8 cellular contexts compared by ENCODE assay signal in the genomic region with DNA sequence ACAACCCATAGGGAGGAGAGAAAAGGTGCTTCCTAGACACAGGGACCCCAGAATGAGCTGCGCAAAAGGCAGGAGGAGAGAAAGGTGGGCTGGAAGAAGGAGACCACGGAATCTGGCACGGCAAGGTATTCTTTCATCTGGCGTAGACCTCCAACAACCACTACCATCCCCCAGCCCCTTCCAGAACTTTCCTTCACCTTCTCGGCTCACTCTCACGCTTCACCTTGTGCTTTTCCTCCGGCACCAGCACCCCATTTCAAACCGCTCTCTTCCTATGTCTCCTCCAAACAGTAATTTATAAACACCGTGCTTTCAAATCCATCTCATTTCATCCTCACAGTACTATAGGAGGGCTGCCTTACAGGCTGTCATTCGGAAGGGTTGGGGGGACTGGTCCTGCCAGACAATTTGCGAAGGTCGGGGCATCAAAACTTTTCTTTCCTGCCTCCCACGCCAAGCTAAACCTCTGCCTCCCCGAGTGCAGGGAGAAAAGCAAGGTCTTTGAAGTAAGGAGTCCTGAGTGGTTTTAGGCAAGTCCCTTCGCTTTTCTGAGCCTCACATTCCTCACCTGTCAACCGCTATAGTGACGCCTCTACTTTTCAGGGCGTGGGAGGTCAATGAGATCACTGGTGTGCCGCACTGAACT. TPM values are rescaled to one million over a fixed set of nuclear protein-coding genes. Genes with fewer than 3 reads are reported as not detected.
DNase-seq lines count a peak whose midpoint lies in the region; ATAC-seq, FAIRE-seq and TF ChIP-seq lines count a peak whose summit lies in the region.

No MANE protein-coding gene starts in this region.

- peaks cover 55% of the 10 kb centered on the region for H3K79me2 ChIP-seq in ACC112 (ENCODE audit: control insufficient read depth, insufficient read depth, low read length, unreplicated experiment)
- H3K79me2 ChIP-seq in K562 (ENCODE audit: control insufficient read depth, insufficient read depth, low read length), result peaks cover 15% of the 10 kb centered on the region; the same call in 2 of the 3 replicates

- H3K4me1 Mint-ChIP-seq in mesothelial cell of epicardium, result peaks cover 27% of the 10 kb centered on the region

- TF ChIP-seq CTCF in K562 (IDR thresholded peaks at IDR 0.05 in 2 of 3, conservative IDR thresholded peaks at IDR 0.05 in 1 of 3; ENCODE audit: insufficient read depth in 2 of 3, low read depth in 1 of 3, low read length in 3 of 3) (no peak), mesothelial cell of epicardium (IDR thresholded peaks at IDR 0.05; ENCODE audit: unreplicated experiment) (no peak)

- no peaks in the 10 kb centered on the region for H3K9me1 ChIP-seq in K562 (ENCODE audit: control insufficient read depth, insufficient read depth, low read length)

- no TSS peak for BruUV-seq in K562 (replicated peaks; lab: Mats Ljungman, UMichigan)

- H3K36me3 ChIP-seq in ACC112 (ENCODE audit: insufficient read depth, low read length) (0 out of 2 replicates have a peak, but pooled peaks cover 4% of the 10 kb centered on the region), HUES48 (ENCODE audit: control insufficient read depth, insufficient read depth, low read length) (no peaks in the 10 kb centered on the region), K562 (ENCODE audit: control insufficient read depth, insufficient read depth, low read length) (no peaks in the 10 kb centered on the region; the same call in 2 of the 3 replicates)

- H3K4me3 ChIP-seq in ACC112 (ENCODE audit: low read depth, low read length) (peak overlapping the region; percentile 86), HUES48 (ENCODE audit: low read depth, low read length) (peak overlapping the region; percentile 90), K562 (peak overlapping the region; percentile 73)

- peak; percentile 55 for FAIRE-seq in K562 (lab: Jason Lieb, UNC)

- H3K27me3 Mint-ChIP-seq in mesothelial cell of epicardium (ENCODE audit: low read depth), result no peaks in the 10 kb centered on the region

- H3K27ac Mint-ChIP-seq in mesothelial cell of epicardium, result peak overlapping the region; percentile 74

- TF ChIP-seq RAD21 in K562 (CRISPR knock-in tag; conservative IDR thresholded peaks at IDR 0.05 in 1 of 2, IDR thresholded peaks at IDR 0.05 in 1 of 2), result no peak

- no peak overlapping the region for H3K9ac ChIP-seq in HUES48 (ENCODE audit: low read depth, low read length)
- H3K9ac ChIP-seq in K562 (ENCODE audit: insufficient read depth in 1 of 2, low read depth in 2 of 2, low read length in 2 of 2), result peak overlapping the region; percentile 51 to 90

- in situ Hi-C loops in K562 (cut with MboI), result no loop called here

- POLR2A ChIA-PET in K562 (lab: Yijun Ruan, JAX), result interaction anchor here (0.6 to 1.5 kb wide), 5 partner anchors 48 to 258 kb away, joined by 3 to 6 read pairs (median 4); a partner anchor contains a TSS

- no peak for ATAC-seq in K562

- intact Hi-C loops in K562 (cut with micrococcal nuclease), result loop anchor here (5.0 kb wide), 2 partner anchors 40 to 135 kb away; no protein-coding TSS in a partner anchor

- no peaks in the 10 kb centered on the region; the same call in 1 of the 2 replicates for H4K20me1 ChIP-seq in K562 (replicated peaks; ENCODE audit: control insufficient read depth, insufficient read depth, low read length)

- H2AFZ ChIP-seq in ACC112 (ENCODE audit: low read length, unreplicated experiment), result peak overlapping the region; percentile 57
- peak overlapping the region; percentile 94 for H2AFZ ChIP-seq in K562 (ENCODE audit: low read depth, low read length)

- H3K27me3 ChIP-seq in ACC112 (ENCODE audit: insufficient read depth, low read length), result no peaks in the 10 kb centered on the region
- H3K27me3 ChIP-seq in HUES48 (ENCODE audit: control insufficient read depth, insufficient read depth, low read length), result no peaks in the 10 kb centered on the region
- H3K27me3 ChIP-seq in K562 (ENCODE audit: control insufficient read depth in 2 of 2, insufficient read depth in 2 of 2, low read length in 2 of 2), result no peaks in the 10 kb centered on the region

- peak overlapping the region; percentile 85 for H3K4me2 ChIP-seq in K562 (ENCODE audit: insufficient read depth, low read length)

- H3K36me3 Mint-ChIP-seq in mesothelial cell of epicardium, result peaks cover 1% of the 10 kb centered on the region

- H3K27ac ChIP-seq in ACC112 (ENCODE audit: low read depth, low read length) (peak overlapping the region; percentile 3; the same call in 1 of the 2 replicates), HUES48 (ENCODE audit: low read depth, low read length) (no peak overlapping the region), K562 (ENCODE audit: extremely low read depth, low read depth, low read length) (peak overlapping the region; percentile 41; the same call in 2 of the 3 replicates)

- WGBS in K562 (ENCODE audit: insufficient coverage, low coverage, missing lambda C conversion rate), result 35% methylated on average over 17 of the region's 19 CpGs

- H3K4me3 Mint-ChIP-seq in mesothelial cell of epicardium, result peak overlapping the region; percentile 95

- H3K4me1 ChIP-seq in ACC112 (ENCODE audit: control insufficient read depth, insufficient read depth, low read length, unreplicated experiment) (peaks cover 41% of the 10 kb centered on the region), HUES48 (ENCODE audit: control insufficient read depth, insufficient read depth, low read length) (peaks cover 3% of the 10 kb centered on the region; the same call in 1 of the 2 replicates), K562 (replicated peaks in 1 of 2; ENCODE audit: control insufficient read depth in 2 of 2, insufficient read depth in 2 of 2, low read length in 2 of 2) (peaks cover 35 to 43% of the 10 kb centered on the region in 2 experiments)

- no peak for TF ChIP-seq POLR2A in K562 (conservative IDR thresholded peaks at IDR 0.05)

- CTCF ChIA-PET in K562 (lab: Yijun Ruan, JAX; ENCODE audit: low intra/inter-chr PET ratio), result no interaction called here

- DNase-seq in K562 (ENCODE audit: extremely low read depth in 1 of 4, low spot score in 3 of 4) (no peak), mesothelial cell of epicardium (ENCODE audit: low spot score in 2 of 2, unreplicated experiment in 2 of 2) (no peak), NCI-H1417 (lab: John Stamatoyannopoulos, UW) (no peak), NCI-H446 (lab: John Stamatoyannopoulos, UW) (no peak), HK-2 (ENCODE audit: unreplicated experiment) (no peak)
- DNase-seq in effector CD8-positive, alpha-beta T cell (lab: John Stamatoyannopoulos, UW), result no peak

- no peaks in the 10 kb centered on the region for H3K9me3 Mint-ChIP-seq in mesothelial cell of epicardium

- TF ChIP-seq EP300 in K562 (IDR thresholded peaks at IDR 0.05; ENCODE audit: low read length), result no peak

- H3K9me3 ChIP-seq in HUES48 (ENCODE audit: control insufficient read depth, insufficient read depth, low read length) (no peaks in the 10 kb centered on the region), K562 (replicated peaks; ENCODE audit: control insufficient read depth, insufficient read depth, low read depth, low read length) (no peaks in the 10 kb centered on the region)

RNA-seq across cellular contexts. Expression of a gene that starts 0.9 kb away (rescaled TPM):
- 3.6 and 6.5 TPM in 2 replicates for total RNA-seq in K562 (2011; cell fraction: chromatin; rRNA removed; ENCODE audit: low replicate concordance)
- total RNA-seq in K562 (2011; cell fraction: nucleolus; rRNA removed), result 3.0 and 4.7 TPM in 2 replicates
- 4.0 and 7.8 TPM in 2 replicates for total RNA-seq in K562 (2011; cell fraction: nucleoplasm; rRNA removed)
- total RNA-seq in K562 (2014; rRNA removed) (1.5 and 2.1 TPM in 2 replicates), K562 (2014; rRNA removed; fragmentation: Illumina TruSeq; extraction: Trizol) (1.7 and 1.9 TPM in 2 replicates), K562 (2015; rRNA removed; fragmentation: Illumina TruSeq; extraction: Trizol) (2.0 and 2.4 TPM in 2 replicates), K562 (2021) (2.2 and 2.4 TPM in 2 replicates), mesothelial cell of epicardium (5.1 to 7.2 TPM (median 5.2 TPM) in 3 replicates)
- polyA plus RNA-seq in K562 (2011; rRNA removed) (4.2 and 5.4 TPM in 2 replicates), K562 (2014; fragmentation: Illumina TruSeq; extraction: Trizol) (3.3 and 4.3 TPM in 2 replicates), K562 (2014; fragmentation: Nextera tagmentation; extraction: Ambion mirVana) (under 1 TPM; 0.34 to 0.80 TPM), K562 (2014; rRNA removed) (1.7 and 1.8 TPM in 2 replicates)
- 5.2 and 5.6 TPM in 2 replicates for polyA plus RNA-seq in K562 (2011; cell fraction: cytosol; rRNA removed)
- polyA plus RNA-seq in K562 (2011; cell fraction: nucleus; rRNA removed), result 1.3 and 2.4 TPM in 2 replicates
- polyA plus RNA-seq in K562 (2012), result 4.1 and 5.4 TPM in 2 replicates
- 4.0 and 5.1 TPM in 2 replicates for polyA minus RNA-seq in K562 (2011; rRNA and poly(A)+ RNA removed)
- polyA minus RNA-seq in K562 (2011; cell fraction: cytosol; rRNA and poly(A)+ RNA removed), result 2.1 and 3.5 TPM in 2 replicates
- 1.5 and 2.0 TPM in 2 replicates for polyA minus RNA-seq in K562 (2011; cell fraction: nucleus; rRNA and poly(A)+ RNA removed)

RNA-seq across cellular contexts. Expression of a gene that starts 1.2 kb away (rescaled TPM):
- total RNA-seq in K562 (2011; cell fraction: chromatin; rRNA removed; ENCODE audit: low replicate concordance), result 11.2 and 24.7 TPM in 2 replicates
- total RNA-seq in K562 (2011; cell fraction: nucleolus; rRNA removed), result 14.8 and 15.9 TPM in 2 replicates
- 11.8 and 13.5 TPM in 2 replicates for total RNA-seq in K562 (2011; cell fraction: nucleoplasm; rRNA removed)
- total RNA-seq in K562 (2014; rRNA removed) (3.3 and 4.8 TPM in 2 replicates), K562 (2014; rRNA removed; fragmentation: Illumina TruSeq; extraction: Trizol) (1.6 and 2.1 TPM in 2 replicates), K562 (2015; rRNA removed; fragmentation: Illumina TruSeq; extraction: Trizol) (2.4 and 3.3 TPM in 2 replicates), K562 (2021) (3.8 and 4.1 TPM in 2 replicates), mesothelial cell of epicardium (12.3 to 13.4 TPM (median 13.2 TPM) in 3 replicates)
- polyA plus RNA-seq in K562 (2011; rRNA removed) (3.9 and 4.4 TPM in 2 replicates), K562 (2014; fragmentation: Illumina TruSeq; extraction: Trizol) (3.0 and 3.6 TPM in 2 replicates), K562 (2014; fragmentation: Nextera tagmentation; extraction: Ambion mirVana) (under 1 TPM; 0.01 to 0.07 TPM), K562 (2014; rRNA removed) (3.6 and 4.0 TPM in 2 replicates)
- 3.2 and 3.9 TPM in 2 replicates for polyA plus RNA-seq in K562 (2011; cell fraction: cytosol; rRNA removed)
- polyA plus RNA-seq in K562 (2011; cell fraction: nucleus; rRNA removed), result 23.4 and 38.4 TPM in 2 replicates
- 3.9 and 6.0 TPM in 2 replicates for polyA plus RNA-seq in K562 (2012)
- polyA minus RNA-seq in K562 (2011; rRNA and poly(A)+ RNA removed), result 1.7 and 1.8 TPM in 2 replicates
- 1.1 and 3.0 TPM in 2 replicates for polyA minus RNA-seq in K562 (2011; cell fraction: cytosol; rRNA and poly(A)+ RNA removed)
- polyA minus RNA-seq in K562 (2011; cell fraction: nucleus; rRNA and poly(A)+ RNA removed), result 6.1 and 7.2 TPM in 2 replicates

RNA-seq across cellular contexts. Expression of a gene that starts 48.1 kb away (rescaled TPM):
- 165 and 287 TPM in 2 replicates for total RNA-seq in K562 (2011; cell fraction: chromatin; rRNA removed; ENCODE audit: low replicate concordance)
- 180 and 196 TPM in 2 replicates for total RNA-seq in K562 (2011; cell fraction: nucleolus; rRNA removed)
- total RNA-seq in K562 (2011; cell fraction: nucleoplasm; rRNA removed), result 233 and 248 TPM in 2 replicates
- total RNA-seq in K562 (2014; rRNA removed), result 59.3 and 59.6 TPM in 2 replicates
- 112 and 120 TPM in 2 replicates for total RNA-seq in K562 (2014; rRNA removed; fragmentation: Illumina TruSeq; extraction: Trizol)
- total RNA-seq in K562 (2015; rRNA removed; fragmentation: Illumina TruSeq; extraction: Trizol), result 92.9 and 97.8 TPM in 2 replicates
- total RNA-seq in K562 (2021), result 76.8 and 83.7 TPM in 2 replicates
- polyA plus RNA-seq in K562 (2011; rRNA removed), result 119 and 159 TPM in 2 replicates
- 61.4 and 110 TPM in 2 replicates for polyA plus RNA-seq in K562 (2011; cell fraction: cytosol; rRNA removed)
- 70.2 and 80.7 TPM in 2 replicates for polyA plus RNA-seq in K562 (2011; cell fraction: nucleus; rRNA removed)
- 63.2 and 74.2 TPM in 2 replicates for polyA plus RNA-seq in K562 (2012)
- polyA plus RNA-seq in K562 (2014; fragmentation: Illumina TruSeq; extraction: Trizol), result 105 and 106 TPM in 2 replicates
- polyA plus RNA-seq in K562 (2014; fragmentation: Nextera tagmentation; extraction: Ambion mirVana), result 100 to 1,000 TPM; 176 to 189 TPM
- polyA plus RNA-seq in K562 (2014; rRNA removed), result 68.8 and 91.8 TPM in 2 replicates
- 157 and 185 TPM in 2 replicates for polyA minus RNA-seq in K562 (2011; rRNA and poly(A)+ RNA removed)
- polyA minus RNA-seq in K562 (2011; cell fraction: cytosol; rRNA and poly(A)+ RNA removed), result 34.0 and 66.0 TPM in 2 replicates
- 44.8 and 66.9 TPM in 2 replicates for polyA minus RNA-seq in K562 (2011; cell fraction: nucleus; rRNA and poly(A)+ RNA removed)
- 53.7 to 63.0 TPM (median 61.6 TPM) in 3 replicates for total RNA-seq in mesothelial cell of epicardium
